ENCODE assay signal across 11 cellular contexts in genomic region chr4:85496933-85497332, GRCh38. TPM values are rescaled to one million over a fixed set of nuclear protein-coding genes. Genes with fewer than 3 reads are reported as not detected.
A peak's percentile ranks its signal among the peaks of the same experiment; 100 is the strongest.
DNase-seq lines count a peak whose midpoint lies in the region; ATAC-seq and TF ChIP-seq lines count a peak whose summit lies in the region.
"Had no signal": no experiment of that assay in that cellular context is flagged by ENCODE, and none has a peak within 500 bp of the region (broad histone marks: within the 10 kb centered on the region; RNA-seq: fewer than 3 reads in every experiment).

No MANE protein-coding gene starts in this region.

- H3K79me1 ChIP-seq in IMR-90 (ENCODE audit: low read depth in 1 of 2, low read length in 2 of 2): no peaks in the 10 kb centered on the region
- H3K79me1 ChIP-seq in mesenchymal stem cell (replicated peaks; ENCODE audit: low read length, poor library complexity, severe bottlenecking): no peaks in the 10 kb centered on the region

- no peak overlapping the region for H2AK5ac ChIP-seq in IMR-90 (ENCODE audit: low read depth, low read length)
- H2AK5ac ChIP-seq in mesenchymal stem cell (ENCODE audit: low read length, severe bottlenecking): no peak overlapping the region

- no peak for TF ChIP-seq POLR2A in IMR-90 (IDR thresholded peaks at IDR 0.05; ENCODE audit: low read depth, low read length)

- H3K27me3 ChIP-seq in IMR-90 (ENCODE audit: control insufficient read depth, insufficient read depth, low read length): no peaks in the 10 kb centered on the region
- H3K27me3 ChIP-seq in mesenchymal stem cell (ENCODE audit: control insufficient read depth in 1 of 2, insufficient read depth in 1 of 2, low read length in 2 of 2): no peaks in the 10 kb centered on the region
- H3K27me3 ChIP-seq: upper lobe of left lung had no signal

- H3K18ac ChIP-seq in IMR-90 (ENCODE audit: low read depth, low read length) (no peak overlapping the region), mesenchymal stem cell (ENCODE audit: low read depth in 1 of 2, low read length in 2 of 2) (no peak overlapping the region)

- H2BK20ac ChIP-seq in IMR-90 (ENCODE audit: low read depth, low read length): no peak overlapping the region

- CTCF ChIA-PET in IMR-90 (lab: Yijun Ruan, JAX): no interaction called here

- H3K4me3 ChIP-seq in AG10803 (ENCODE audit: low read length): no peak overlapping the region
- H3K4me3 ChIP-seq in IMR-90 (ENCODE audit: insufficient read depth, low read depth, low read length): no peak overlapping the region
- no peak overlapping the region for H3K4me3 ChIP-seq in astrocyte of the spinal cord (ENCODE audit: low read depth, low read length)
- H3K4me3 ChIP-seq in mesenchymal stem cell (ENCODE audit: insufficient read depth in 1 of 2, low read depth in 1 of 2, low read length in 2 of 2): peak overlapping the region in 1 of 2 experiments; percentile 22
- H3K4me3 ChIP-seq: upper lobe of left lung had no signal

- no peak overlapping the region for H3K27ac ChIP-seq in IMR-90 (ENCODE audit: insufficient read depth, low read length)
- no peak overlapping the region for H3K27ac ChIP-seq in mesenchymal stem cell (ENCODE audit: low read length, poor library complexity, severe bottlenecking)

- no peak for ATAC-seq in IMR-90 (ENCODE audit: low read depth)

- intact Hi-C loops in IMR-90 (cut with micrococcal nuclease): no loop called here

- H2BK15ac ChIP-seq in IMR-90 (ENCODE audit: low read depth, low read length): no peak overlapping the region
- H2BK15ac ChIP-seq in mesenchymal stem cell (ENCODE audit: low read depth, poor library complexity, severe bottlenecking): no peak overlapping the region

- no peak for TF ChIP-seq RAD21 in IMR-90 (IDR thresholded peaks at IDR 0.05; ENCODE audit: low read length)

- H3K9me3 ChIP-seq in IMR-90 (ENCODE audit: control insufficient read depth, insufficient read depth, low read length): no peaks in the 10 kb centered on the region
- no peaks in the 10 kb centered on the region for H3K9me3 ChIP-seq in mesenchymal stem cell (ENCODE audit: control insufficient read depth, low read length)
- H3K9me3 ChIP-seq: upper lobe of left lung had no signal

- H3K56ac ChIP-seq in IMR-90 (ENCODE audit: extremely low read depth, insufficient read depth, low read length): no peak overlapping the region

- no peak overlapping the region for H3K23ac ChIP-seq in IMR-90 (ENCODE audit: low read depth, low read length)
- H3K23ac ChIP-seq in mesenchymal stem cell (ENCODE audit: low read length in 2 of 2): no peak overlapping the region

- H3K4me1 ChIP-seq in IMR-90 (ENCODE audit: control insufficient read depth, insufficient read depth, low read length): peaks cover 2% of the 10 kb centered on the region
- H3K4me1 ChIP-seq in mesenchymal stem cell (ENCODE audit: control insufficient read depth, insufficient read depth, low read depth, low read length): no peaks in the 10 kb centered on the region

- no peaks in the 10 kb centered on the region for H3K9me1 ChIP-seq in IMR-90 (ENCODE audit: insufficient read depth, low read length)

- H4K8ac ChIP-seq in IMR-90 (ENCODE audit: low read depth in 2 of 2, low read length in 2 of 2) (no peak overlapping the region), mesenchymal stem cell (ENCODE audit: low read length) (no peak overlapping the region)

- no peak overlapping the region for H3K4ac ChIP-seq in IMR-90 (ENCODE audit: low read depth, low read length)
- H3K4ac ChIP-seq in mesenchymal stem cell (ENCODE audit: low read depth in 1 of 2, low read length in 2 of 2): no peak overlapping the region

- H4K91ac ChIP-seq in IMR-90 (ENCODE audit: insufficient read depth, low read depth, low read length): no peak overlapping the region
- no peak overlapping the region for H4K91ac ChIP-seq in mesenchymal stem cell (ENCODE audit: low read length)

- no peak overlapping the region for H3K9ac ChIP-seq in IMR-90 (ENCODE audit: low read depth, low read length)
- peak overlapping the region; percentile 80 for H3K9ac ChIP-seq in mesenchymal stem cell (ENCODE audit: low read length)

- H3K14ac ChIP-seq in IMR-90 (replicated peaks; ENCODE audit: low read depth, low read length): no peak overlapping the region
- no peak overlapping the region for H3K14ac ChIP-seq in mesenchymal stem cell (ENCODE audit: low read length in 2 of 2)

- BruUV-seq in IMR-90 (replicated peaks; lab: Mats Ljungman, UMichigan): no TSS peak

- H4K5ac ChIP-seq in IMR-90 (ENCODE audit: low read depth, low read length): no peak overlapping the region

- peak; percentile 81 for DNase-seq in AG10803 (ENCODE audit: low read depth)
- peak; percentile 39 for DNase-seq in IMR-90
- DNase-seq in astrocyte of the spinal cord (ENCODE audit: low read depth, low spot score): peak; percentile 84
- DNase-seq in mesenchymal stem cell: peak; percentile 55
- DNase-seq in RPMI8226: no peak
- no peak for DNase-seq in iPS-NIHi7 (ENCODE audit: extremely low spot score)
- DNase-seq in stimulated activated naive CD4-positive, alpha-beta T cell treated with Interleukin-2 at 50 U/mL for 16 hours (lab: John Stamatoyannopoulos, UW): no peak
- DNase-seq in effector CD8-positive, alpha-beta T cell (lab: John Stamatoyannopoulos, UW): no peak
- DNase-seq: activated CD4-positive, alpha-beta T cell treated with anti-CD3 and anti-CD28 coated beads, Interleukin-2, amount 50 U/mL, for 48 hours; CD4-positive, alpha-beta memory T cell; upper lobe of left lung had no signal

- H3K4me2 ChIP-seq in IMR-90 (ENCODE audit: low read depth, low read length) (no peak overlapping the region), mesenchymal stem cell (ENCODE audit: low read length, poor library complexity, severe bottlenecking) (no peak overlapping the region)

- dilution Hi-C loops in IMR-90 (cut with HindIII; ENCODE audit: low sequenced_read_pairs, unreplicated experiment): no loop called here

- no peaks in the 10 kb centered on the region for H4K20me1 ChIP-seq in IMR-90 (ENCODE audit: insufficient read depth, low read length)

- 10% methylated on average over 2 of the region's 4 CpGs; no CpG with 5 or more reads in 1 of the 2 experiments for WGBS in IMR-90 (ENCODE audit: extremely low coverage in 2 of 2, insufficient read length in 1 of 2), 2 experiments
- WGBS in mesenchymal stem cell: 66% methylated on average over 4 of the region's 4 CpGs

- no peak for TF ChIP-seq CTCF in AG10803 (conservative IDR thresholded peaks at IDR 0.05; ENCODE audit: low read length)
- no peak for TF ChIP-seq CTCF in IMR-90 (conservative IDR thresholded peaks at IDR 0.05; ENCODE audit: low read depth, low read length)
- no peak for TF ChIP-seq CTCF in astrocyte of the spinal cord (IDR thresholded peaks at IDR 0.05; ENCODE audit: low read depth, low read length)

- H2AK9ac ChIP-seq in IMR-90 (replicated peaks; ENCODE audit: low read depth, low read length, poor library complexity): no peak overlapping the region

- H2BK12ac ChIP-seq in mesenchymal stem cell (ENCODE audit: low read length in 2 of 2): no peak overlapping the region

- H2BK5ac ChIP-seq in IMR-90 (ENCODE audit: low read depth, low read length, poor library complexity, severe bottlenecking): no peak overlapping the region
- no peak overlapping the region for H2BK5ac ChIP-seq in mesenchymal stem cell (ENCODE audit: low read depth, low read length, poor library complexity, severe bottlenecking)

- POLR2A ChIA-PET in IMR-90 (lab: Charles Lee; ENCODE audit: unreplicated experiment): no interaction called here

- no peak overlapping the region for H2AFZ ChIP-seq in IMR-90 (replicated peaks; ENCODE audit: low read length, poor library complexity)
- no peak overlapping the region for H2AFZ ChIP-seq in mesenchymal stem cell (ENCODE audit: low read depth, low read length)

- H3K36me3 ChIP-seq in IMR-90 (ENCODE audit: control insufficient read depth, insufficient read depth, low read length): no peaks in the 10 kb centered on the region
- no peaks in the 10 kb centered on the region for H3K36me3 ChIP-seq in mesenchymal stem cell (ENCODE audit: control insufficient read depth in 1 of 2, insufficient read depth in 2 of 2, low read depth in 1 of 2, low read length in 2 of 2)
- H3K36me3 ChIP-seq: upper lobe of left lung had no signal

- H2BK120ac ChIP-seq in IMR-90 (ENCODE audit: low read depth, low read length): no peak overlapping the region
- H2BK120ac ChIP-seq in mesenchymal stem cell (ENCODE audit: low read depth, low read length): no peak overlapping the region

- in situ Hi-C loops in IMR-90 (cut with MboI; ENCODE audit: low sequenced_read_pairs): no loop called here
- in situ Hi-C loops in astrocyte of the spinal cord (cut with HindIII; ENCODE audit: low sequenced_read_pairs): no loop called here

TF ChIP-seq in IMR-90, 13 proteins besides CTCF, POLR2A, EP300 and RAD21:
- TF ChIP-seq SMC3 (IDR thresholded peaks at IDR 0.05; ENCODE audit: low read depth, low read length) (no peak), RFX5 (IDR thresholded peaks at IDR 0.05; ENCODE audit: low read depth, low read length) (no peak), CHD1 (IDR thresholded peaks at IDR 0.05; ENCODE audit: low read depth, low read length) (no peak), ELK1 (IDR thresholded peaks at IDR 0.05; ENCODE audit: borderline replicate concordance, low read depth, low read length) (no peak)

RNA-seq across cellular contexts. Expression of gene ARHGAP24, which starts 22.0 kb away (rescaled TPM):
- total RNA-seq in IMR-90 (2012; rRNA removed): 21.9 and 24.0 TPM in 2 replicates
- 11.3 and 11.9 TPM in 2 replicates for polyA plus RNA-seq in IMR-90 (2012; rRNA removed)
- 3.7 and 5.5 TPM in 2 replicates for polyA plus RNA-seq in IMR-90 (2012; cell fraction: cytosol; rRNA removed)
- polyA plus RNA-seq in IMR-90 (2012; cell fraction: nucleus; rRNA removed; ENCODE audit: low replicate concordance): 3.1 and 16.0 TPM in 2 replicates
- 36.9 TPM for polyA plus RNA-seq in mesenchymal stem cell (2013, experiment 1 of 2)
- 39.2 TPM for polyA plus RNA-seq in mesenchymal stem cell (2013, experiment 2 of 2)
- total RNA-seq: CD4-positive, alpha-beta memory T cell had no signal

Comparison
In these comparisons a context has a peak if more than half of its experiments do, and no peak if none do; other contexts are left out.
1. DNase-seq: peak in AG10803 (single experiment), IMR-90 (single experiment), astrocyte of the spinal cord (single experiment) and mesenchymal stem cell (single experiment); none in RPMI8226 (single experiment), iPS-NIHi7 (single experiment), stimulated activated naive CD4-positive, alpha-beta T cell treated with Interleukin-2 at 50 U/mL for 16 hours (single experiment) and effector CD8-positive, alpha-beta T cell (single experiment).